8 cellular contexts compared by ENCODE assay signal in genomic region chr17:33964344-33964979, GRCh38.
DNase-seq lines count a peak whose midpoint lies in the region; ATAC-seq and TF ChIP-seq lines count a peak whose summit lies in the region.

No MANE protein-coding gene starts in this region.

- TF ChIP-seq POLR2A in lower leg skin (IDR thresholded peaks at IDR 0.05), result no peak

- H3K4me1 Mint-ChIP-seq in activated CD4-positive, alpha-beta T cell treated with anti-CD3 and anti-CD28 coated beads for 36 hours, result peaks cover 24% of the 10 kb centered on the region

- CTCF ChIA-PET in activated CD4-positive, alpha-beta T cell treated with anti-CD3 and anti-CD28 coated beads for 36 hours (lab: Charles Lee), result interaction anchor here (0.5 to 1.1 kb wide), 3 partner anchors 45 to 620 kb away, joined by 3 to 4 read pairs (median 3); no protein-coding TSS in a partner anchor

- no peak overlapping the region for H3K4me3 ChIP-seq in lower leg skin (ENCODE audit: low read depth, poor library complexity, severe bottlenecking)

- H3K27me3 Mint-ChIP-seq in activated CD4-positive, alpha-beta T cell treated with anti-CD3 and anti-CD28 coated beads for 36 hours, result peaks cover 5% of the 10 kb centered on the region

- H3K9me3 Mint-ChIP-seq in activated CD4-positive, alpha-beta T cell treated with anti-CD3 and anti-CD28 coated beads for 36 hours (ENCODE audit: low read depth), result no peaks in the 10 kb centered on the region

- intact Hi-C loops in activated CD4-positive, alpha-beta T cell treated with anti-CD3 and anti-CD28 coated beads for 36 hours (cut with DNase I, micrococcal nuclease), result no loop called here
- intact Hi-C loops in lower leg skin (cut with DNase I; ENCODE audit: low total_unique reads), result no loop called here
- intact Hi-C loops in posterior vena cava (cut with DNase I), result no loop called here

- DNase-seq in activated CD4-positive, alpha-beta T cell treated with anti-CD3 and anti-CD28 coated beads for 36 hours, result peak; percentile 23
- DNase-seq in activated CD4-positive, alpha-beta T cell treated with anti-CD3 and anti-CD28 coated beads, Interleukin-2, amount 50 U/mL, for 1 hour, result no peak
- peak; percentile 27 for DNase-seq in LoVo (ENCODE audit: low spot score)
- peak; percentile 79 for DNase-seq in germinal center (ENCODE audit: low spot score)
- no peak for DNase-seq in lower leg skin (ENCODE audit: low spot score in 2 of 2)
- DNase-seq in effector CD4-positive, alpha-beta T cell, result no peak
- no peak for DNase-seq in posterior vena cava (ENCODE audit: low spot score)

- no peak for TF ChIP-seq CTCF in lower leg skin (IDR thresholded peaks at IDR 0.05)

- ATAC-seq in activated CD4-positive, alpha-beta T cell treated with anti-CD3 and anti-CD28 coated beads for 36 hours, result peak; percentile 76
- peak; percentile 57 for ATAC-seq in GM21825 (IDR thresholded peaks at IDR 0.05; ENCODE audit: unreplicated experiment)

- POLR2A ChIA-PET in activated CD4-positive, alpha-beta T cell treated with anti-CD3 and anti-CD28 coated beads for 36 hours (lab: Charles Lee), result no interaction called here

- no peak overlapping the region for H3K4me3 Mint-ChIP-seq in activated CD4-positive, alpha-beta T cell treated with anti-CD3 and anti-CD28 coated beads for 36 hours

- WGBS in lower leg skin, 2 donors, result 62 to 65% methylated on average over 5 of the region's 5 CpGs

- no peak overlapping the region for H3K27ac Mint-ChIP-seq in activated CD4-positive, alpha-beta T cell treated with anti-CD3 and anti-CD28 coated beads for 36 hours

- no peaks in the 10 kb centered on the region for H3K36me3 Mint-ChIP-seq in activated CD4-positive, alpha-beta T cell treated with anti-CD3 and anti-CD28 coated beads for 36 hours (ENCODE audit: low read depth)

Comparison
In these comparisons a context has a peak if more than half of its experiments do, and no peak if none do; other contexts are left out.
1. DNase-seq: peak in activated CD4-positive, alpha-beta T cell treated with anti-CD3 and anti-CD28 coated beads for 36 hours (single experiment), LoVo (single experiment) and germinal center (single experiment); none in activated CD4-positive, alpha-beta T cell treated with anti-CD3 and anti-CD28 coated beads, Interleukin-2, amount 50 U/mL, for 1 hour (single experiment), lower leg skin (0 of 2), effector CD4-positive, alpha-beta T cell (single experiment) and posterior vena cava (single experiment).